ENCODE assay signal across 1 cellular context in the genomic region with DNA sequence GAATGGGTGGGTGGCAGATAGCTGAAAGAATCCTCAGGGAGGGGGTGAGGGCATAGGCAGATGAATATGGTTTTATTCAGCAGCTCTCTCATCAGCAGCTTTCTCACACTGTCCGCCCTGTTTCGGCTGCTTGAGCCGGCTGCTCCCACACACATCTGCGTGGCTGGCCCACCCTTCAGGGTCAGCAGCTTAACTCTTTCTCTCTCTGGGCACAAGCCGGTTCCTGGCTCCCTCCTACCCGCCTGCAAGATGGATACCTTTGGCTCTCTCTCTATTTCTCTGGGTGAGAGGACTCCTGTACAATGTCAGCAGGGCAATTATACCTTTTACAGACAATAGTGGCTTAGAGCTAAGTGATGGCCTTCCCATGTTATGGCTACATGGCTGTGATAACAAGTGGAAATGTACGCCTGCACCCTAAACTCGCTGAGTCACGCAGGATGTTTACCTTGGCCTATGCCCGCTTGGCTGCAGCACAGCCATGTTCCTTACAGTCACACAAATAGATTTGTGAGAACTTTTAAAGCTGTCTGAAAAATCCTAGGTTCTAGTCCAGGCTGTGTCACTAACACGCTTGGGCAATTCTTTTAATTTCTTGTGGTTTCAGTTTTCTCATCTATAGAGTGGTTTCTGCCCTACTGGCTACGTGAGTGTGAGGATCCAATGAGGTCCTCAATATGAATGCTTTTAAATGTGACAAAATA.
A peak's percentile ranks its signal among the peaks of the same experiment; 100 is the strongest.
TF ChIP-seq lines count a peak whose summit lies in the region.

No MANE protein-coding gene starts in this region.

TF ChIP-seq in K562, 482 proteins besides CTCF, POLR2A, EP300 and RAD21 (continued from another document and continues in another):
- TF ChIP-seq ZBTB17 (CRISPR knock-in tag; IDR thresholded peaks at IDR 0.05) (peak; percentile 90), HNRNPH1 (optimal IDR thresholded peaks at IDR 0.05; ENCODE audit: low read depth, low read length) (no peak), DMBX1 (CRISPR knock-in tag; IDR thresholded peaks at IDR 0.05; ENCODE audit: borderline replicate concordance) (peak; percentile 98), ZBTB11 (CRISPR knock-in tag; IDR thresholded peaks at IDR 0.05) (peak in 1 of 3 experiments; percentile 50; a peak in 1 of 6 replicates), HDAC3 (IDR thresholded peaks at IDR 0.05; ENCODE audit: borderline replicate concordance, partially characterized antibody) (peak; percentile 49), ZNF764 (CRISPR knock-in tag; IDR thresholded peaks at IDR 0.05; ENCODE audit: low read depth) (no peak), XRCC3 (IDR thresholded peaks at IDR 0.05) (no peak), UBTF (IDR thresholded peaks at IDR 0.05; ENCODE audit: borderline replicate concordance in 1 of 2, low read depth in 2 of 2, low read length in 2 of 2) (no peak), PTTG1 (tag; IDR thresholded peaks at IDR 0.05; ENCODE audit: low read depth) (peak; percentile 89), SRSF1 (IDR thresholded peaks at IDR 0.05; ENCODE audit: low read depth, low read length) (no peak), ADNP (tag; IDR thresholded peaks at IDR 0.05) (no peak), NFATC3 (IDR thresholded peaks at IDR 0.05) (no peak), ESRRB (CRISPR knock-in tag; IDR thresholded peaks at IDR 0.05; ENCODE audit: borderline replicate concordance) (no peak), NR2C2 (CRISPR knock-in tag; IDR thresholded peaks at IDR 0.05) (no peak), NR2C2 (tag; IDR thresholded peaks at IDR 0.05) (peak; percentile 66), PURB (CRISPR knock-in tag; IDR thresholded peaks at IDR 0.05; ENCODE audit: low read depth) (no peak), POLR2H (tag; IDR thresholded peaks at IDR 0.05; ENCODE audit: low read depth) (peak; percentile 64), ZNF445 (CRISPR knock-in tag; IDR thresholded peaks at IDR 0.05; ENCODE audit: low read depth) (peak; percentile 47; the same call in 1 of the 2 replicates), BCL6 (CRISPR knock-in tag; IDR thresholded peaks at IDR 0.05) (peak; percentile 90), ZNF354B (CRISPR knock-in tag; IDR thresholded peaks at IDR 0.05) (peak; percentile 74; the same call in 1 of the 2 replicates), ZNF707 (CRISPR knock-in tag; conservative IDR thresholded peaks at IDR 0.05) (0 out of 2 replicates have a peak, but pooled peaks have one; percentile 25), ZNF592 (IDR thresholded peaks at IDR 0.05) (peak; percentile 99), BRD4 (IDR thresholded peaks at IDR 0.05) (no peak)
- TF ChIP-seq, protein P1, sequence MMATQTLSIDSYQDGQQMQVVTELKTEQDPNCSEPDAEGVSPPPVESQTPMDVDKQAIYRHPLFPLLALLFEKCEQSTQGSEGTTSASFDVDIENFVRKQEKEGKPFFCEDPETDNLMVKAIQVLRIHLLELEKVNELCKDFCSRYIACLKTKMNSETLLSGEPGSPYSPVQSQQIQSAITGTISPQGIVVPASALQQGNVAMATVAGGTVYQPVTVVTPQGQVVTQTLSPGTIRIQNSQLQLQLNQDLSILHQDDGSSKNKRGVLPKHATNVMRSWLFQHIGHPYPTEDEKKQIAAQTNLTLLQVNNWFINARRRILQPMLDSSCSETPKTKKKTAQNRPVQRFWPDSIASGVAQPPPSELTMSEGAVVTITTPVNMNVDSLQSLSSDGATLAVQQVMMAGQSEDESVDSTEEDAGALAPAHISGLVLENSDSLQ (IDR thresholded peaks at IDR 0.05) = no peak
- TF ChIP-seq, protein P2, sequence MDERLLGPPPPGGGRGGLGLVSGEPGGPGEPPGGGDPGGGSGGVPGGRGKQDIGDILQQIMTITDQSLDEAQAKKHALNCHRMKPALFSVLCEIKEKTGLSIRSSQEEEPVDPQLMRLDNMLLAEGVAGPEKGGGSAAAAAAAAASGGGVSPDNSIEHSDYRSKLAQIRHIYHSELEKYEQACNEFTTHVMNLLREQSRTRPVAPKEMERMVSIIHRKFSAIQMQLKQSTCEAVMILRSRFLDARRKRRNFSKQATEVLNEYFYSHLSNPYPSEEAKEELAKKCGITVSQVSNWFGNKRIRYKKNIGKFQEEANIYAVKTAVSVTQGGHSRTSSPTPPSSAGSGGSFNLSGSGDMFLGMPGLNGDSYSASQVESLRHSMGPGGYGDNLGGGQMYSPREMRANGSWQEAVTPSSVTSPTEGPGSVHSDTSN (CRISPR knock-in tag; IDR thresholded peaks at IDR 0.05; ENCODE audit: low read depth) = no peak
- TF ChIP-seq, protein P2 (tag; conservative IDR thresholded peaks at IDR 0.05; ENCODE audit: low read depth) = peak; percentile 62
- TF ChIP-seq, protein P3, sequence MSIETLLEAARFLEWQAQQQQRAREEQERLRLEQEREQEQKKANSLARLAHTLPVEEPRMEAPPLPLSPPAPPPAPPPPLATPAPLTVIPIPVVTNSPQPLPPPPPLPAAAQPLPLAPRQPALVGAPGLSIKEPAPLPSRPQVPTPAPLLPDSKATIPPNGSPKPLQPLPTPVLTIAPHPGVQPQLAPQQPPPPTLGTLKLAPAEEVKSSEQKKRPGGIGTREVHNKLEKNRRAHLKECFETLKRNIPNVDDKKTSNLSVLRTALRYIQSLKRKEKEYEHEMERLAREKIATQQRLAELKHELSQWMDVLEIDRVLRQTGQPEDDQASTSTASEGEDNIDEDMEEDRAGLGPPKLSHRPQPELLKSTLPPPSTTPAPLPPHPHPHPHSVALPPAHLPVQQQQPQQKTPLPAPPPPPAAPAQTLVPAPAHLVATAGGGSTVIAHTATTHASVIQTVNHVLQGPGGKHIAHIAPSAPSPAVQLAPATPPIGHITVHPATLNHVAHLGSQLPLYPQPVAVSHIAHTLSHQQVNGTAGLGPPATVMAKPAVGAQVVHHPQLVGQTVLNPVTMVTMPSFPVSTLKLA (conservative IDR thresholded peaks at IDR 0.05) = 0 out of 4 replicates have a peak, but pooled peaks of 1 of the 2 experiments have one; percentile 15
- TF ChIP-seq, protein P4, sequence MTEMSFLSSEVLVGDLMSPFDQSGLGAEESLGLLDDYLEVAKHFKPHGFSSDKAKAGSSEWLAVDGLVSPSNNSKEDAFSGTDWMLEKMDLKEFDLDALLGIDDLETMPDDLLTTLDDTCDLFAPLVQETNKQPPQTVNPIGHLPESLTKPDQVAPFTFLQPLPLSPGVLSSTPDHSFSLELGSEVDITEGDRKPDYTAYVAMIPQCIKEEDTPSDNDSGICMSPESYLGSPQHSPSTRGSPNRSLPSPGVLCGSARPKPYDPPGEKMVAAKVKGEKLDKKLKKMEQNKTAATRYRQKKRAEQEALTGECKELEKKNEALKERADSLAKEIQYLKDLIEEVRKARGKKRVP (CRISPR knock-in tag; IDR thresholded peaks at IDR 0.05) = peak; percentile 73
- TF ChIP-seq, protein P5, sequence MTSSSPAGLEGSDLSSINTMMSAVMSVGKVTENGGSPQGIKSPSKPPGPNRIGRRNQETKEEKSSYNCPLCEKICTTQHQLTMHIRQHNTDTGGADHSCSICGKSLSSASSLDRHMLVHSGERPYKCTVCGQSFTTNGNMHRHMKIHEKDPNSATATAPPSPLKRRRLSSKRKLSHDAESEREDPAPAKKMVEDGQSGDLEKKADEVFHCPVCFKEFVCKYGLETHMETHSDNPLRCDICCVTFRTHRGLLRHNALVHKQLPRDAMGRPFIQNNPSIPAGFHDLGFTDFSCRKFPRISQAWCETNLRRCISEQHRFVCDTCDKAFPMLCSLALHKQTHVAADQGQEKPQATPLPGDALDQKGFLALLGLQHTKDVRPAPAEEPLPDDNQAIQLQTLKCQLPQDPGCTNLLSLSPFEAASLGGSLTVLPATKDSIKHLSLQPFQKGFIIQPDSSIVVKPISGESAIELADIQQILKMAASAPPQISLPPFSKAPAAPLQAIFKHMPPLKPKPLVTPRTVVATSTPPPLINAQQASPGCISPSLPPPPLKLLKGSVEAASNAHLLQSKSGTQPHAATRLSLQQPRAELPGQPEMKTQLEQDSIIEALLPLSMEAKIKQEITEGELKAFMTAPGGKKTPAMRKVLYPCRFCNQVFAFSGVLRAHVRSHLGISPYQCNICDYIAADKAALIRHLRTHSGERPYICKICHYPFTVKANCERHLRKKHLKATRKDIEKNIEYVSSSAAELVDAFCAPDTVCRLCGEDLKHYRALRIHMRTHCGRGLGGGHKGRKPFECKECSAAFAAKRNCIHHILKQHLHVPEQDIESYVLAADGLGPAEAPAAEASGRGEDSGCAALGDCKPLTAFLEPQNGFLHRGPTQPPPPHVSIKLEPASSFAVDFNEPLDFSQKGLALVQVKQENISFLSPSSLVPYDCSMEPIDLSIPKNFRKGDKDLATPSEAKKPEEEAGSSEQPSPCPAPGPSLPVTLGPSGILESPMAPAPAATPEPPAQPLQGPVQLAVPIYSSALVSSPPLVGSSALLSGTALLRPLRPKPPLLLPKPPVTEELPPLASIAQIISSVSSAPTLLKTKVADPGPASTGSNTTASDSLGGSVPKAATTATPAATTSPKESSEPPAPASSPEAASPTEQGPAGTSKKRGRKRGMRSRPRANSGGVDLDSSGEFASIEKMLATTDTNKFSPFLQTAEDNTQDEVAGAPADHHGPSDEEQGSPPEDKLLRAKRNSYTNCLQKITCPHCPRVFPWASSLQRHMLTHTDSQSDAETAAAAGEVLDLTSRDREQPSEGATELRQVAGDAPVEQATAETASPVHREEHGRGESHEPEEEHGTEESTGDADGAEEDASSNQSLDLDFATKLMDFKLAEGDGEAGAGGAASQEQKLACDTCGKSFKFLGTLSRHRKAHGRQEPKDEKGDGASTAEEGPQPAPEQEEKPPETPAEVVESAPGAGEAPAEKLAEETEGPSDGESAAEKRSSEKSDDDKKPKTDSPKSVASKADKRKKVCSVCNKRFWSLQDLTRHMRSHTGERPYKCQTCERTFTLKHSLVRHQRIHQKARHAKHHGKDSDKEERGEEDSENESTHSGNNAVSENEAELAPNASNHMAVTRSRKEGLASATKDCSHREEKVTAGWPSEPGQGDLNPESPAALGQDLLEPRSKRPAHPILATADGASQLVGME (CRISPR knock-in tag; IDR thresholded peaks at IDR 0.05) = peak; percentile 86; the same call in 1 of the 2 replicates
